Comparison of ENCODE assay signal across 8 cellular contexts in the genomic region with DNA sequence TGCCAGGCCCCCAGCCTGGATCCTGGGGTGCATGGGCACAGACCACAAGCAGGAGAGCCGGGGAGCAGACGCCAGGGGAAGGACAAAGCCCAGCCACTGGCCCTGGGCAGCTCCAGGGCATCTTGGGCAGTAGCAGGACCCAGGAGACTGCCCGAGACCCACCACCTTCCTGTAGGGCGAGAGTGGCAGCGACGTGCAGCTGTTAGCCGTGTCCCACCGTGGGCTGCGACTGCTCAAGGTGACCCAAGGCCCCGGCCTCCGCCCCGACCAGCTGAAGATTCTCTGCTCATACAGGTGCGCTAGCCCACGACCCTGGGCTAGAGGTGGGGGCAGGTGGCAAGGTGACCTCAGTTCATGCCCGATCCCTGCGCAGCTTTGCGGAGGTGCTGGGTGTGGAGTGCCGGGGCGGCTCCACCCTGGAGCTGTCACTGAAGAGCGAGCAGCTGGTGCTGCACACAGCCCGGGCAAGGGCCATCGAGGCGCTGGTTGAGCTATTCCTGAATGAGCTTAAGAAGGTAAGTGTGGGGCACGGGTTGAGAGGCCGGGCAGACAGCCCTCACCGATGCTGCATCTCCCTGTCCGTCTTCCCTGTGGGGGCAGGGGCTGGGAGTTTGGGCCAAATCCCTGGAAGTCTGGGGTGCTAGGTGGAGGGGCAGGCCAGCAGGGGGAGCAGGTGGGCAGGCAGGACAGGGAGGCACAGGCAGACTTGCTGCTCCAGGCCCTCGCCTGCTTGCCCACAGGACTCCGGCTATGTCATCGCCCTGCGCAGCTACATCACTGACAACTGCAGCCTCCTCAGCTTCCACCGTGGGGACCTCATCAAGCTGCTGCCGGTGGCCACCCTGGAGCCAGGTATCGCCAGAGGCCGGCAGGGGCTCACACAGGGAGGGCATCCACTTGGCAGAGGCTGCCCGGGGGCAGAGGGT. TPM values are rescaled to one million over a fixed set of nuclear protein-coding genes. Genes with fewer than 3 reads are reported as not detected.
DNase-seq lines count a peak whose midpoint lies in the region; ATAC-seq and TF ChIP-seq lines count a peak whose summit lies in the region.

No MANE protein-coding gene starts in this region.

- H3K27me3 ChIP-seq in colonic mucosa (no peaks in the 10 kb centered on the region), uterus (no peaks in the 10 kb centered on the region)

- H3K36me3 ChIP-seq in colonic mucosa (no peaks in the 10 kb centered on the region), uterus (no peaks in the 10 kb centered on the region)

- H3K9me3 ChIP-seq in colonic mucosa (no peaks in the 10 kb centered on the region), uterus (no peaks in the 10 kb centered on the region)

- H3K4me3 ChIP-seq in colonic mucosa (no peak overlapping the region), uterus (no peak overlapping the region)

- TF ChIP-seq POLR2A in uterus (IDR thresholded peaks at IDR 0.05) = no peak

- peak; percentile 12 for TF ChIP-seq CTCF in colonic mucosa (IDR thresholded peaks at IDR 0.05)
- no peak for TF ChIP-seq CTCF in uterus (IDR thresholded peaks at IDR 0.05)

- no peak overlapping the region for H3K27ac ChIP-seq in colonic mucosa
- no peak overlapping the region for H3K27ac ChIP-seq in uterus

- ATAC-seq in esophagus mucosa = no peak

- in situ Hi-C loops in ACHN (cut with HindIII; ENCODE audit: low pct_ligation_motif_present, low pct_unique_long_range_greater_than_20kb, low sequenced_read_pairs) = no loop called here

- intact Hi-C loops in colonic mucosa (cut with DNase I) = no loop called here
- intact Hi-C loops in uterus (cut with DNase I; ENCODE audit: low total_unique reads) = no loop called here

- H3K4me1 ChIP-seq in colonic mucosa (peaks cover 11% of the 10 kb centered on the region), uterus (no peaks in the 10 kb centered on the region)

- no peak overlapping the region for H3K9ac ChIP-seq in colonic mucosa (ENCODE audit: low read depth in 2 of 2, low read length in 2 of 2)

- peak; percentile 58 for DNase-seq in ACHN
- DNase-seq in ELR (ENCODE audit: low read depth) = peak; percentile 71
- DNase-seq in NCI-H82 treated with DMSO at 0.1 percent for 48 hours (lab: John Stamatoyannopoulos, UW; ENCODE audit: unreplicated experiment) = peak; percentile 20
- no peak for DNase-seq in colonic mucosa
- peak; percentile 21 for DNase-seq in retina
- DNase-seq in NCI-H2196 (lab: John Stamatoyannopoulos, UW; ENCODE audit: unreplicated experiment) = no peak
- DNase-seq in uterus = no peak

RNA-seq across cellular contexts. Expression of a gene that starts 13.5 kb away (rescaled TPM):
- total RNA-seq in colonic mucosa (10 to 100 TPM in 1 of 2 donors, 1 to 10 TPM in 1; 5.1 to 39.9 TPM), esophagus mucosa (10.1 TPM), uterus (1 to 10 TPM in 1 of 4 donors, under 1 TPM in 1, not detected in 2; 0.85 to 2.2 TPM)

RNA-seq across cellular contexts. Expression of a gene that starts 32.2 kb away (rescaled TPM):
- 100 to 1,000 TPM; 210 to 462 TPM for total RNA-seq in colonic mucosa
- total RNA-seq in esophagus mucosa = 15.6 TPM
- total RNA-seq in uterus = 100 to 1,000 TPM; 119 to 610 (median 170) TPM

RNA-seq across cellular contexts. Expression of a gene that starts 47.2 kb away (rescaled TPM):
- total RNA-seq in colonic mucosa (10 to 100 TPM; 18.7 to 43.1 TPM), esophagus mucosa (36.6 TPM), uterus (10 to 100 TPM in 2 of 4 donors, 1 to 10 TPM in 1, under 1 TPM in 1; 0.59 to 22.7 (median 11.9) TPM)

RNA-seq across cellular contexts. Expression of a gene that starts 47.4 kb away (rescaled TPM):
- total RNA-seq in colonic mucosa = 10 to 100 TPM; 68.0 to 68.1 TPM
- 46.3 TPM for total RNA-seq in esophagus mucosa
- 10 to 100 TPM; 14.1 to 87.7 (median 64.7) TPM for total RNA-seq in uterus

Comparison
In these comparisons a context has a peak if more than half of its experiments do, and no peak if none do; other contexts are left out.
1. DNase-seq: peak in ACHN (single experiment), ELR (single experiment), NCI-H82 treated with DMSO at 0.1 percent for 48 hours (single experiment) and retina (single experiment); none in colonic mucosa (single experiment), NCI-H2196 (single experiment) and uterus (0 of 2).